ENCODE assay signal across 18 cellular contexts in genomic region chr17:4409659-4410058, GRCh38. TPM values are rescaled to one million over a fixed set of nuclear protein-coding genes. Genes with fewer than 3 reads are reported as not detected.
DNase-seq lines count a peak whose midpoint lies in the region; ATAC-seq, FAIRE-seq and TF ChIP-seq lines count a peak whose summit lies in the region.
"Had no signal": no experiment of that assay in that cellular context is flagged by ENCODE, and none has a peak within 500 bp of the region (broad histone marks: within the 10 kb centered on the region; RNA-seq: fewer than 3 reads in every experiment).

No MANE protein-coding gene starts in this region.

- H3K9ac ChIP-seq in keratinocyte (ENCODE audit: control insufficient read depth, extremely low read depth, insufficient read depth, low read length) = no peak overlapping the region
- H3K9ac ChIP-seq: BLaER1 treated with 17β-estradiol and CSF1 and Interleukin-3, amounts not matched to agents 10 nM and 100 nM had no signal

- FAIRE-seq in keratinocyte (lab: Jason Lieb, UNC) = peak; percentile 58
- FAIRE-seq: A549, K562 had no signal

- no peak overlapping the region for H3K27ac Mint-ChIP-seq in endothelial cell (ENCODE audit: unreplicated experiment)
- no peak overlapping the region for H3K27ac Mint-ChIP-seq in activated CD8-positive, alpha-beta T cell treated with anti-CD3 and anti-CD28 coated beads, Interleukin-2, amount 10 ng/mL, durations not matched to agents 7 days and 5 days
- no peak overlapping the region for H3K27ac Mint-ChIP-seq in CD8-positive, alpha-beta T cell
- H3K27ac Mint-ChIP-seq: CD8-positive, alpha-beta memory T cell had no signal

- H3K27ac ChIP-seq in keratinocyte (ENCODE audit: control insufficient read depth, insufficient read depth, low read length) = no peak overlapping the region
- no peak overlapping the region for H3K27ac ChIP-seq in CD8-positive, alpha-beta T cell (ENCODE audit: low read depth, low read length)
- H3K27ac ChIP-seq: A549; BLaER1 treated with 17β-estradiol and CSF1 and Interleukin-3, amounts not matched to agents 10 nM and 100 nM had no signal

- no peaks in the 10 kb centered on the region for H3K36me3 ChIP-seq in keratinocyte (ENCODE audit: control insufficient read depth in 2 of 2, extremely low read depth in 1 of 2, insufficient read depth in 2 of 2, low read length in 2 of 2)
- no peaks in the 10 kb centered on the region for H3K36me3 ChIP-seq in CD8-positive, alpha-beta T cell (ENCODE audit: insufficient read depth, low read length)
- H3K36me3 ChIP-seq: BLaER1 treated with 17β-estradiol and CSF1 and Interleukin-3, amounts not matched to agents 10 nM and 100 nM had no signal

- H3K9me1 ChIP-seq in keratinocyte (ENCODE audit: control insufficient read depth, extremely low read depth, insufficient read depth, low read length) = no peaks in the 10 kb centered on the region

- no peaks in the 10 kb centered on the region for H3K9me3 Mint-ChIP-seq in endothelial cell (ENCODE audit: unreplicated experiment)
- no peaks in the 10 kb centered on the region for H3K9me3 Mint-ChIP-seq in activated CD8-positive, alpha-beta T cell treated with anti-CD3 and anti-CD28 coated beads, Interleukin-2, amount 10 ng/mL, durations not matched to agents 7 days and 5 days (ENCODE audit: insufficient read depth)
- no peaks in the 10 kb centered on the region for H3K9me3 Mint-ChIP-seq in CD8-positive, alpha-beta T cell
- H3K9me3 Mint-ChIP-seq: CD8-positive, alpha-beta memory T cell had no signal

- H3K27me3 ChIP-seq in keratinocyte (ENCODE audit: control insufficient read depth, extremely low read depth, insufficient read depth, low read length) = no peaks in the 10 kb centered on the region
- no peaks in the 10 kb centered on the region for H3K27me3 ChIP-seq in CD8-positive, alpha-beta T cell (ENCODE audit: insufficient read depth, low read length)
- H3K27me3 ChIP-seq: BLaER1 treated with 17β-estradiol and CSF1 and Interleukin-3, amounts not matched to agents 10 nM and 100 nM had no signal

- H3K27me3 Mint-ChIP-seq in endothelial cell (ENCODE audit: unreplicated experiment) = peaks cover 1% of the 10 kb centered on the region
- no peaks in the 10 kb centered on the region for H3K27me3 Mint-ChIP-seq in activated CD8-positive, alpha-beta T cell treated with anti-CD3 and anti-CD28 coated beads, Interleukin-2, amount 10 ng/mL, durations not matched to agents 7 days and 5 days (ENCODE audit: low read depth)
- no peaks in the 10 kb centered on the region for H3K27me3 Mint-ChIP-seq in CD8-positive, alpha-beta T cell (ENCODE audit: low read depth)
- H3K27me3 Mint-ChIP-seq: CD8-positive, alpha-beta memory T cell had no signal

- no peaks in the 10 kb centered on the region for H3K79me2 ChIP-seq in keratinocyte (ENCODE audit: control insufficient read depth, insufficient read depth, low read length)

- no peaks in the 10 kb centered on the region for H3K4me1 Mint-ChIP-seq in endothelial cell (ENCODE audit: unreplicated experiment)
- peaks cover 8% of the 10 kb centered on the region for H3K4me1 Mint-ChIP-seq in activated CD8-positive, alpha-beta T cell treated with anti-CD3 and anti-CD28 coated beads, Interleukin-2, amount 10 ng/mL, durations not matched to agents 7 days and 5 days (ENCODE audit: low read depth)
- H3K4me1 Mint-ChIP-seq in CD8-positive, alpha-beta T cell (ENCODE audit: low read depth) = peaks cover 6% of the 10 kb centered on the region

- no peaks in the 10 kb centered on the region for H3K36me3 Mint-ChIP-seq in endothelial cell (ENCODE audit: low read depth, unreplicated experiment)
- H3K36me3 Mint-ChIP-seq in activated CD8-positive, alpha-beta T cell treated with anti-CD3 and anti-CD28 coated beads, Interleukin-2, amount 10 ng/mL, durations not matched to agents 7 days and 5 days (ENCODE audit: low read depth) = no peaks in the 10 kb centered on the region
- no peaks in the 10 kb centered on the region for H3K36me3 Mint-ChIP-seq in CD8-positive, alpha-beta T cell
- H3K36me3 Mint-ChIP-seq: CD8-positive, alpha-beta memory T cell had no signal

- CTCF ChIA-PET in activated CD8-positive, alpha-beta T cell treated with anti-CD3 and anti-CD28 coated beads, Interleukin-2, amount 10 ng/mL, durations not matched to agents 7 days and 5 days (lab: Charles Lee) = interaction anchor here (10.4 kb wide), 1 partner anchor 194 kb away, joined by 73 read pairs; no protein-coding TSS in a partner anchor
- CTCF ChIA-PET in CD8-positive, alpha-beta T cell (lab: Charles Lee) = interaction anchor here (1.1 kb wide), 1 partner anchor 157 kb away, joined by 3 read pairs; no protein-coding TSS in a partner anchor

- intact Hi-C loops in CD8-positive, alpha-beta T cell (cut with DNase I, micrococcal nuclease) = loop anchor here in 1 of 2 experiments (10.0 kb wide), 1 partner anchor 565 kb away; the partner anchor contains the start of gene NCBP3

- POLR2A ChIA-PET in activated CD8-positive, alpha-beta T cell treated with anti-CD3 and anti-CD28 coated beads, Interleukin-2, amount 10 ng/mL, durations not matched to agents 7 days and 5 days (lab: Charles Lee) = no interaction called here
- POLR2A ChIA-PET in CD8-positive, alpha-beta T cell (lab: Charles Lee) = no interaction called here

- no peaks in the 10 kb centered on the region for H3K9me3 ChIP-seq in keratinocyte (ENCODE audit: control insufficient read depth, low read depth, low read length)
- no peaks in the 10 kb centered on the region for H3K9me3 ChIP-seq in CD8-positive, alpha-beta T cell (ENCODE audit: low read length)
- H3K9me3 ChIP-seq: A549; BLaER1 treated with 17β-estradiol and CSF1 and Interleukin-3, amounts not matched to agents 10 nM and 100 nM had no signal

- TF ChIP-seq CTCF in AG10803 (conservative IDR thresholded peaks at IDR 0.05; ENCODE audit: low read length) (no peak), keratinocyte (optimal IDR thresholded peaks at IDR 0.05 in 1 of 3, IDR thresholded peaks at IDR 0.05 in 1 of 3, conservative IDR thresholded peaks at IDR 0.05 in 1 of 3; ENCODE audit: extremely low read depth in 1 of 3, insufficient read depth in 2 of 3, low read length in 3 of 3) (no peak), endothelial cell (IDR thresholded peaks at IDR 0.05; ENCODE audit: unreplicated experiment) (no peak)
- TF ChIP-seq CTCF in CD8-positive, alpha-beta T cell (IDR thresholded peaks at IDR 0.05) = no peak

- no peak overlapping the region for H3K4me2 ChIP-seq in keratinocyte (ENCODE audit: control insufficient read depth, extremely low read depth, insufficient read depth, low read depth, low read length)
- H3K4me2 ChIP-seq: A549; BLaER1 treated with 17β-estradiol and CSF1 and Interleukin-3, amounts not matched to agents 10 nM and 100 nM had no signal

- H3K4me3 ChIP-seq in AG10803 (ENCODE audit: low read length) (no peak overlapping the region), keratinocyte (ENCODE audit: control insufficient read depth in 2 of 3, extremely low read depth in 1 of 3, insufficient read depth in 2 of 3, low read depth in 1 of 3, low read length in 3 of 3) (no peak overlapping the region)
- H3K4me3 ChIP-seq in CD8-positive, alpha-beta T cell (ENCODE audit: low read depth, low read length) = no peak overlapping the region
- H3K4me3 ChIP-seq: A549; BLaER1 treated with 17β-estradiol and CSF1 and Interleukin-3, amounts not matched to agents 10 nM and 100 nM; K562 had no signal

- H2AFZ ChIP-seq in keratinocyte (ENCODE audit: control insufficient read depth, low read length) = no peak overlapping the region

- DNase-seq in AG10803 (ENCODE audit: low read depth) (peak; percentile 65), NCI-H2171 (lab: John Stamatoyannopoulos, UW) (peak; percentile 57), fibroblast of gingiva (ENCODE audit: low read depth) (peak; percentile 53), keratinocyte (ENCODE audit: low read depth, low spot score) (peak; percentile 56), endothelial cell (ENCODE audit: low spot score) (no peak)
- no peak for DNase-seq in activated CD8-positive, alpha-beta T cell treated with anti-CD3 and anti-CD28 coated beads, Interleukin-2, amount 10 ng/mL, durations not matched to agents 7 days and 5 days
- no peak for DNase-seq in CD8-positive, alpha-beta T cell
- DNase-seq: CD8-positive, alpha-beta memory T cell; DMS79 treated with DMSO at 0.1 percent for 48 hours; NCI-H1105; NCI-H2081 treated with DMSO at 0.1 percent for 48 hours; NCI-H226; NCI-H524; NCI-H82 had no signal

- no peaks in the 10 kb centered on the region for H4K20me1 ChIP-seq in keratinocyte (ENCODE audit: control insufficient read depth, extremely low read depth, insufficient read depth, low read length)

- no peak for ATAC-seq in activated CD8-positive, alpha-beta T cell treated with anti-CD3 and anti-CD28 coated beads, Interleukin-2, amount 10 ng/mL, durations not matched to agents 7 days and 5 days
- no peak for ATAC-seq in CD8-positive, alpha-beta T cell
- ATAC-seq: A549, K562 had no signal

- H3K4me3 Mint-ChIP-seq in endothelial cell (ENCODE audit: unreplicated experiment) = no peak overlapping the region
- H3K4me3 Mint-ChIP-seq in activated CD8-positive, alpha-beta T cell treated with anti-CD3 and anti-CD28 coated beads, Interleukin-2, amount 10 ng/mL, durations not matched to agents 7 days and 5 days = no peak overlapping the region
- H3K4me3 Mint-ChIP-seq in CD8-positive, alpha-beta T cell = no peak overlapping the region
- H3K4me3 Mint-ChIP-seq: CD8-positive, alpha-beta memory T cell had no signal

- dilution Hi-C loops in keratinocyte (cut with MboI; ENCODE audit: extremely low pct_ligation_motif_present, low sequenced_read_pairs) = loop anchor here (25.0 kb wide), 1 partner anchor 97 kb away; no protein-coding TSS in a partner anchor

- H3K4me1 ChIP-seq in keratinocyte (ENCODE audit: control insufficient read depth, extremely low read depth, insufficient read depth, low read length) = peaks cover 24% of the 10 kb centered on the region
- peaks cover 4% of the 10 kb centered on the region for H3K4me1 ChIP-seq in CD8-positive, alpha-beta T cell (ENCODE audit: insufficient read depth, low read length)
- H3K4me1 ChIP-seq: A549 had no signal

RNA-seq across cellular contexts. Expression of gene SPNS3, which starts 24.1 kb away (rescaled TPM):
- polyA plus RNA-seq in keratinocyte = not detected in 3 replicates
- polyA plus RNA-seq in keratinocyte (2011; ENCODE audit: low read depth) = not detected
- polyA plus RNA-seq in keratinocyte (2011; cell fraction: cytosol; rRNA removed) = not detected in 2 replicates
- polyA plus RNA-seq in keratinocyte (2011; cell fraction: nucleus; rRNA removed) = not detected in 2 replicates
- not detected in 2 replicates for polyA plus RNA-seq in keratinocyte (2012; ENCODE audit: low replicate concordance)
- not detected in 3 replicates for polyA minus RNA-seq in keratinocyte
- not detected for polyA minus RNA-seq in keratinocyte (2011; cell fraction: cytosol; rRNA and poly(A)+ RNA removed)
- not detected in 2 replicates for polyA minus RNA-seq in keratinocyte (2011; cell fraction: nucleus; rRNA and poly(A)+ RNA removed)
- 0.18 TPM for total RNA-seq in endothelial cell (ENCODE audit: unreplicated experiment)
- 10 to 100 TPM; 26.8 to 29.1 TPM for total RNA-seq in activated CD8-positive, alpha-beta T cell treated with anti-CD3 and anti-CD28 coated beads, Interleukin-2, amount 10 ng/mL, durations not matched to agents 7 days and 5 days
- total RNA-seq in CD8-positive, alpha-beta T cell = 1 to 10 TPM; 3.4 TPM
- total RNA-seq: K562, RPMI7951 had no signal
- polyA plus RNA-seq: A549, K562 had no signal

RNA-seq across cellular contexts. Expression of gene UBE2G1, which starts 43.2 kb away (rescaled TPM):
- 52.1 to 86.2 TPM (median 60.1 TPM) in 3 replicates for polyA plus RNA-seq in keratinocyte
- polyA plus RNA-seq in keratinocyte (2011; ENCODE audit: low read depth) = 36.2 TPM
- 53.0 and 109 TPM in 2 replicates for polyA plus RNA-seq in keratinocyte (2011; cell fraction: cytosol; rRNA removed)
- 56.5 and 67.3 TPM in 2 replicates for polyA plus RNA-seq in keratinocyte (2011; cell fraction: nucleus; rRNA removed)
- 63.6 and 74.0 TPM in 2 replicates for polyA plus RNA-seq in keratinocyte (2012; ENCODE audit: low replicate concordance)
- 19.1 to 49.6 TPM (median 30.4 TPM) in 3 replicates for polyA minus RNA-seq in keratinocyte
- 77.9 TPM for polyA minus RNA-seq in keratinocyte (2011; cell fraction: cytosol; rRNA and poly(A)+ RNA removed)
- polyA minus RNA-seq in keratinocyte (2011; cell fraction: nucleus; rRNA and poly(A)+ RNA removed) = 51.2 and 60.7 TPM in 2 replicates
- 88.0 TPM for total RNA-seq in endothelial cell (ENCODE audit: unreplicated experiment)
- 10 to 100 TPM; 69.1 TPM for total RNA-seq in activated CD8-positive, alpha-beta T cell treated with anti-CD3 and anti-CD28 coated beads, Interleukin-2, amount 10 ng/mL, durations not matched to agents 7 days and 5 days
- total RNA-seq in CD8-positive, alpha-beta T cell = 10 to 100 TPM; 65.8 to 68.0 TPM

Comparison
In these comparisons a context has a peak if more than half of its experiments do, and no peak if none do; other contexts are left out.
1. DNase-seq: peak in AG10803 (single experiment), NCI-H2171 (single experiment), fibroblast of gingiva (single experiment) and keratinocyte (single experiment); none in endothelial cell (single experiment), activated CD8-positive, alpha-beta T cell treated with anti-CD3 and anti-CD28 coated beads, Interleukin-2, amount 10 ng/mL, durations not matched to agents 7 days and 5 days (single experiment) and CD8-positive, alpha-beta T cell (0 of 7).
2. RNA of gene SPNS3, which starts 24.1 kb away (total RNA-seq): 26.8 to 29.1 TPM in activated CD8-positive, alpha-beta T cell treated with anti-CD3 and anti-CD28 coated beads, Interleukin-2, amount 10 ng/mL, durations not matched to agents 7 days and 5 days; 3.4 TPM in CD8-positive, alpha-beta T cell and 0.18 TPM in endothelial cell (single experiment); every median in the first group is over 4 times any median in the second.